3 cellular contexts compared by ENCODE assay signal in genomic region chr2:168932174-168932573, GRCh38.
TF ChIP-seq lines count a peak whose summit lies in the region.

No MANE protein-coding gene starts in this region.

TF ChIP-seq in HEK293, 187 proteins besides CTCF, POLR2A, EP300 and RAD21:
- TF ChIP-seq ZNF146 (tag by site-specific recombination; IDR thresholded peaks at IDR 0.05) = peak; percentile 82

TF ChIP-seq in K562, 482 proteins besides CTCF, POLR2A, EP300 and RAD21:
- TF ChIP-seq RBM25 (IDR thresholded peaks at IDR 0.05; ENCODE audit: low read depth, low read length, severe bottlenecking) (peak; percentile 43), ZNF146 (CRISPR knock-in tag; IDR thresholded peaks at IDR 0.05; ENCODE audit: unreplicated experiment) (peak; percentile 94), KDM1A (IDR thresholded peaks at IDR 0.05) (peak; percentile 37 to 39; a peak in 2 of 4 replicates), ADNP (tag; IDR thresholded peaks at IDR 0.05) (0 out of 2 replicates have a peak, but pooled peaks have one; percentile 26), HDAC2 (IDR thresholded peaks at IDR 0.05) (0 out of 2 replicates have a peak, but pooled peaks have one; percentile 50), CBX3 (IDR thresholded peaks at IDR 0.05; ENCODE audit: borderline replicate concordance in 1 of 2, low read length in 2 of 2) (0 out of 3 replicates have a peak, but pooled peaks of 1 of the 2 experiments have one; percentile 15), BCOR (IDR thresholded peaks at IDR 0.05) (peak; percentile 67; the same call in 1 of the 2 replicates)
TF ChIP-seq in K562: peak in this region for 7; not testable (repeated sequence) for 475.

TF ChIP-seq in H1, 55 proteins besides CTCF, POLR2A, EP300 and RAD21:
- 0 out of 2 replicates have a peak, but pooled peaks have one; percentile 39 for TF ChIP-seq KDM1A (IDR thresholded peaks at IDR 0.05; ENCODE audit: borderline replicate concordance, low read length)
